Comparison of ENCODE assay signal across 21 cellular contexts in the genomic region with DNA sequence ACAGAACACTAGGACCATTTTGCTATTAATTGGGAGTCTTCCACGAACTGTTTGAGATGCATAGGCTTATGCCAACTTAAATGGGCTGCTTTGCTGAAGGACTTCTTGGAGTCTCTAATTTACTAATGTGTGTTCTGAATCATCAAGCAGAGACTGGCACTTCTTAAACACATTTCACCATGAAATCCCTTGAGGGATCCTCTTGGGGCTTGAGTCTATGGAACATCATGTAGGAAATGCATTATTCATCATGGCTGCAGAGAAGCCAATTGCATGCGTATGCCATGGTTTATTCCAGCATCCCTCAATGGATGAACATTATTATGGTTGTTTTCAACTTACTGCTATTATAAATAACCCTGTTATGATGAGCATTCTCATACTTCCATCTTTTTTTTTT.
"Had no signal": no experiment of that assay in that cellular context is flagged by ENCODE, and none has a peak within 500 bp of the region (broad histone marks: within the 10 kb centered on the region; RNA-seq: fewer than 3 reads in every experiment).

No MANE protein-coding gene starts in this region.

- ATAC-seq: activated T-helper 17 cell treated with anti-CD3 and anti-CD28 coated beads, Interleukin-2, amount 50 U/mL, for 72 hours had no signal

- DNase-seq: activated CD4-positive, alpha-beta memory T cell treated with anti-CD3 and anti-CD28 coated beads for 36 hours; activated CD4-positive, alpha-beta T cell treated with anti-CD3 and anti-CD28 coated beads for 48 hours; activated CD4-positive, CD25-positive, alpha-beta regulatory T cell treated with anti-CD3 and anti-CD28 coated beads, Interleukin-2, amount 50 U/mL, for 72 hours; activated CD8-positive, alpha-beta memory T cell treated with anti-CD3 and anti-CD28 coated beads for 24 hours; activated gamma-delta T cell; activated naive CD4-positive, alpha-beta T cell treated with anti-CD3 and anti-CD28 coated beads for 36 hours; activated T-cell treated with anti-CD3 and anti-CD28 coated beads for 4 hours; activated T-cell treated with anti-CD3 and anti-CD28 coated beads, Interleukin-2, amount 50 U/mL, for 48 hours; amygdala; MG63; MV-4-11; NCI-H1092 treated with DMSO at 0.1 percent for 48 hours; NCI-H1436; NCI-H1694 treated with DMSO at 0.1 percent for 48 hours; NCI-H2029 treated with DMSO at 0.1 percent for 48 hours; NCI-H446; NCI-H524; Peyer's patch; SHP77 treated with DMSO at 0.1 percent for 48 hours had no signal

- H3K4me3 ChIP-seq: cardiac muscle cell, MG63, Peyer's patch had no signal
